ENCODE assay signal across 35 cellular contexts in genomic region chr5:174154559-174154958, GRCh38.
"Had no signal": no experiment of that assay in that cellular context is flagged by ENCODE, and none has a peak within 500 bp of the region (broad histone marks: within the 10 kb centered on the region; RNA-seq: fewer than 3 reads in every experiment).

No MANE protein-coding gene starts in this region.

- H3K36me3 ChIP-seq: MG63 had no signal

- H3K4me3 ChIP-seq: MG63 had no signal

- DNase-seq: Karpas-422, Kasumi-1, MG63, MM.1S, MV-4-11, NCI-H1048, NCI-H1092, NCI-H1092 treated with DMSO at 0.1 percent for 48 hours, NCI-H1105, NCI-H1105 treated with DMSO at 0.1 percent for 48 hours, NCI-H1417, NCI-H1417 treated with DMSO at 0.1 percent for 48 hours, NCI-H1436, NCI-H1436 treated with DMSO at 0.1 percent for 48 hours, NCI-H146, NCI-H1694, NCI-H1694 treated with DMSO at 0.1 percent for 48 hours, NCI-H187, NCI-H187 treated with DMSO at 0.1 percent for 48 hours, NCI-H1930, NCI-H2029, NCI-H2029 treated with DMSO at 0.1 percent for 48 hours, NCI-H2081, NCI-H2081 treated with DMSO at 0.1 percent for 48 hours, NCI-H2107, NCI-H2171, NCI-H2171 treated with DMSO at 0.1 percent for 48 hours, NCI-H2227 treated with DMSO at 0.1 percent for 48 hours, NCI-H226, NCI-H345, NCI-H446, NCI-H446 treated with DMSO at 0.1 percent for 48 hours, NCI-H510A, NCI-H510A treated with DMSO at 0.1 percent for 48 hours, NCI-H524 had no signal
